ENCODE assay signal across 1 cellular context in genomic region chr5:157130933-157131332, GRCh38.
TF ChIP-seq lines count a peak whose summit lies in the region.

No MANE protein-coding gene starts in this region.

TF ChIP-seq in GM23338, 12 proteins besides CTCF, POLR2A, EP300 and RAD21 (continued from another document):
- TF ChIP-seq REST (IDR thresholded peaks at IDR 0.05; ENCODE audit: unreplicated experiment) (no peak), STAT1 (IDR thresholded peaks at IDR 0.05; ENCODE audit: unreplicated experiment) (no peak)
